ENCODE assay signal across 8 cellular contexts in the genomic region with DNA sequence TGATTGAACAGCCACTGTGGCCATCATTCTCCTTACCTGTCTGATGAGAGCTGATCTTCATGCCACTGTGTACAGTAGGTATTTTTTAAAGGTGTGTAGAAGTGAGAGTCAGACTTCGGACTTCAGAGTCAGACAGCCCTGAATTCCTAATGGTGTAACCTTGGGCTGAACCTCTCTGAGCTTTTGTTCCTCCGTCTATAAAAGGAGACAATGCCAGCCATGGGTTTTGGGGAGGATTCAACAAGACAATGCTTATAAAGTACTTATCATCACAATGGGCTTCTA. TPM values are rescaled to one million over a fixed set of nuclear protein-coding genes. Genes with fewer than 3 reads are reported as not detected.
DNase-seq lines count a peak whose midpoint lies in the region; ATAC-seq and TF ChIP-seq lines count a peak whose summit lies in the region.

No MANE protein-coding gene starts in this region.

- no peaks in the 10 kb centered on the region for H3K27me3 Mint-ChIP-seq in activated naive CD8-positive, alpha-beta T cell
- H3K27me3 Mint-ChIP-seq in activated naive CD8-positive, alpha-beta T cell treated with anti-CD3 and anti-CD28 coated beads for 36 hours, result no peaks in the 10 kb centered on the region
- H3K27me3 Mint-ChIP-seq in endodermal cell (ENCODE audit: insufficient read depth), result peaks cover 19% of the 10 kb centered on the region
- no peaks in the 10 kb centered on the region for H3K27me3 Mint-ChIP-seq in natural killer cell treated with Interleukin-12 subunit alpha and Interleukin-12 subunit beta and Interleukin-15 and Interleukin-18, amount 100 ng/mL, for 72 hours

- H3K36me3 ChIP-seq in endodermal cell (ENCODE audit: control insufficient read depth, insufficient read depth, low read length), result no peaks in the 10 kb centered on the region
- H3K36me3 ChIP-seq in upper lobe of left lung, result no peaks in the 10 kb centered on the region

- H3K4me3 Mint-ChIP-seq in activated naive CD8-positive, alpha-beta T cell, result no peak overlapping the region
- no peak overlapping the region for H3K4me3 Mint-ChIP-seq in activated naive CD8-positive, alpha-beta T cell treated with anti-CD3 and anti-CD28 coated beads for 36 hours
- H3K4me3 Mint-ChIP-seq in endodermal cell, result peak overlapping the region; percentile 35
- no peak overlapping the region for H3K4me3 Mint-ChIP-seq in natural killer cell treated with Interleukin-12 subunit alpha and Interleukin-12 subunit beta and Interleukin-15 and Interleukin-18, amount 100 ng/mL, for 72 hours

- no peak for DNase-seq in activated naive CD8-positive, alpha-beta T cell treated with anti-CD3 and anti-CD28 coated beads for 36 hours
- DNase-seq in endodermal cell, result no peak
- DNase-seq in natural killer cell treated with Interleukin-12 subunit alpha and Interleukin-12 subunit beta and Interleukin-15 and Interleukin-18, amount 100 ng/mL, for 72 hours (ENCODE audit: low spot score), result no peak
- no peak for DNase-seq in upper lobe of left lung
- no peak for DNase-seq in NCI-H2227 treated with DMSO at 0.1 percent for 48 hours (lab: John Stamatoyannopoulos, UW)
- no peak for DNase-seq in HuH-7 (ENCODE audit: low spot score)

- peak overlapping the region; percentile 76 for H3K9ac ChIP-seq in endodermal cell (ENCODE audit: extremely low read depth, low read length, poor library complexity, severe bottlenecking)

- no peak for TF ChIP-seq EP300 in upper lobe of left lung (IDR thresholded peaks at IDR 0.05)

- TF ChIP-seq POLR2A in upper lobe of left lung (IDR thresholded peaks at IDR 0.05), result no peak

- H3K9me3 Mint-ChIP-seq in activated naive CD8-positive, alpha-beta T cell (ENCODE audit: low read depth), result no peaks in the 10 kb centered on the region
- H3K9me3 Mint-ChIP-seq in activated naive CD8-positive, alpha-beta T cell treated with anti-CD3 and anti-CD28 coated beads for 36 hours, result no peaks in the 10 kb centered on the region
- no peaks in the 10 kb centered on the region for H3K9me3 Mint-ChIP-seq in endodermal cell
- no peaks in the 10 kb centered on the region for H3K9me3 Mint-ChIP-seq in natural killer cell treated with Interleukin-12 subunit alpha and Interleukin-12 subunit beta and Interleukin-15 and Interleukin-18, amount 100 ng/mL, for 72 hours

- no peaks in the 10 kb centered on the region for H3K27me3 ChIP-seq in endodermal cell (ENCODE audit: control insufficient read depth, insufficient read depth, low read length, poor library complexity, severe bottlenecking)
- H3K27me3 ChIP-seq in upper lobe of left lung, result no peaks in the 10 kb centered on the region

- peak overlapping the region; percentile 47 for H3K27ac Mint-ChIP-seq in activated naive CD8-positive, alpha-beta T cell
- H3K27ac Mint-ChIP-seq in activated naive CD8-positive, alpha-beta T cell treated with anti-CD3 and anti-CD28 coated beads for 36 hours, result no peak overlapping the region
- H3K27ac Mint-ChIP-seq in endodermal cell, result peak overlapping the region; percentile 95
- peak overlapping the region; percentile 27 to 57 for H3K27ac Mint-ChIP-seq in natural killer cell treated with Interleukin-12 subunit alpha and Interleukin-12 subunit beta and Interleukin-15 and Interleukin-18, amount 100 ng/mL, for 72 hours

- H3K27ac ChIP-seq in endodermal cell (ENCODE audit: low read depth, low read length), result peak overlapping the region; percentile 40
- peak overlapping the region; percentile 92 to 97 (median 96) for H3K27ac ChIP-seq in upper lobe of left lung

- H3K36me3 Mint-ChIP-seq in activated naive CD8-positive, alpha-beta T cell, result peaks cover 5% of the 10 kb centered on the region
- no peaks in the 10 kb centered on the region for H3K36me3 Mint-ChIP-seq in activated naive CD8-positive, alpha-beta T cell treated with anti-CD3 and anti-CD28 coated beads for 36 hours
- H3K36me3 Mint-ChIP-seq in endodermal cell (ENCODE audit: low read depth), result peaks cover 2% of the 10 kb centered on the region
- no peaks in the 10 kb centered on the region for H3K36me3 Mint-ChIP-seq in natural killer cell treated with Interleukin-12 subunit alpha and Interleukin-12 subunit beta and Interleukin-15 and Interleukin-18, amount 100 ng/mL, for 72 hours

- H3K4me1 Mint-ChIP-seq in activated naive CD8-positive, alpha-beta T cell (ENCODE audit: low read depth), result peaks cover 16% of the 10 kb centered on the region
- peaks cover 13% of the 10 kb centered on the region for H3K4me1 Mint-ChIP-seq in activated naive CD8-positive, alpha-beta T cell treated with anti-CD3 and anti-CD28 coated beads for 36 hours
- H3K4me1 Mint-ChIP-seq in endodermal cell, result peaks cover 64% of the 10 kb centered on the region
- H3K4me1 Mint-ChIP-seq in natural killer cell treated with Interleukin-12 subunit alpha and Interleukin-12 subunit beta and Interleukin-15 and Interleukin-18, amount 100 ng/mL, for 72 hours (ENCODE audit: low read depth in 2 of 2), result peaks cover 4 to 23% of the 10 kb centered on the region in 2 donors

- peaks cover 26% of the 10 kb centered on the region for H3K4me1 ChIP-seq in endodermal cell (ENCODE audit: control insufficient read depth, insufficient read depth, low read length)
- peaks cover 85 to 87% (median 86%) of the 10 kb centered on the region in 4 donors for H3K4me1 ChIP-seq in upper lobe of left lung

- H3K4me3 ChIP-seq in endodermal cell (ENCODE audit: low read length), result no peak overlapping the region
- H3K4me3 ChIP-seq in upper lobe of left lung, result peak overlapping the region in 2 of 4 donors; percentile 1 to 11

- 0 to 18% methylated on average over 1 to 2 of the region's 2 CpGs for WGBS in endodermal cell (ENCODE audit: insufficient coverage in 1 of 2, insufficient read length in 1 of 2), 2 experiments
- WGBS in upper lobe of left lung, 2 donors, result 43 to 55% methylated on average over 2 of the region's 2 CpGs

- ATAC-seq in natural killer cell treated with Interleukin-12 subunit alpha and Interleukin-12 subunit beta and Interleukin-15 and Interleukin-18, amount 100 ng/mL, for 72 hours, result no peak
- ATAC-seq in upper lobe of left lung (ENCODE audit: low FRiP score in 2 of 2) (no peak), HG03521 (IDR thresholded peaks at IDR 0.05; ENCODE audit: unreplicated experiment) (no peak)

- TF ChIP-seq CTCF in endodermal cell (conservative IDR thresholded peaks at IDR 0.05), result no peak
- no peak for TF ChIP-seq CTCF in upper lobe of left lung (IDR thresholded peaks at IDR 0.05)

- H3K9me3 ChIP-seq in endodermal cell (ENCODE audit: control insufficient read depth, low read length) (no peaks in the 10 kb centered on the region), upper lobe of left lung (no peaks in the 10 kb centered on the region)

RNA-seq across cellular contexts. Expression of gene GSN, which starts 18.7 kb away (rescaled TPM):
- 1 to 10 TPM; 1.7 to 1.8 TPM for total RNA-seq in activated naive CD8-positive, alpha-beta T cell treated with anti-CD3 and anti-CD28 coated beads for 36 hours
- total RNA-seq in endodermal cell, result 10 to 100 TPM; 57.0 to 77.2 TPM
- polyA plus RNA-seq in endodermal cell (2013, experiment 1 of 2), result 64.8 TPM
- polyA plus RNA-seq in endodermal cell (2013, experiment 2 of 2), result 76.0 TPM
- 10 to 100 TPM in 1 of 2 donors, 1 to 10 TPM in 1; 9.4 to 40.9 TPM for total RNA-seq in natural killer cell treated with Interleukin-12 subunit alpha and Interleukin-12 subunit beta and Interleukin-15 and Interleukin-18, amount 100 ng/mL, for 72 hours
- 100 to 1,000 TPM; 217 to 935 (median 648) TPM for total RNA-seq in upper lobe of left lung
